Comparison of ENCODE assay signal across 25 cellular contexts in genomic region chr3:137097852-137098251, GRCh38.
DNase-seq lines count a peak whose midpoint lies in the region; ATAC-seq and TF ChIP-seq lines count a peak whose summit lies in the region.
"Had no signal": no experiment of that assay in that cellular context is flagged by ENCODE, and none has a peak within 500 bp of the region (broad histone marks: within the 10 kb centered on the region; RNA-seq: fewer than 3 reads in every experiment).

No MANE protein-coding gene starts in this region.

- H3F3A ChIP-seq in GM23338 (replicated peaks; ENCODE audit: low read depth): no peaks in the 10 kb centered on the region
- H3F3A ChIP-seq in neural progenitor cell (ENCODE audit: low read depth): peaks cover 6% of the 10 kb centered on the region
- no peaks in the 10 kb centered on the region for H3F3A ChIP-seq in PC-3 (ENCODE audit: low read length, unreplicated experiment)

- peaks cover 3% of the 10 kb centered on the region; the same call in 2 of the 3 replicates for H3K9me3 Mint-ChIP-seq in GM23338
- H3K9me3 Mint-ChIP-seq in WTC11: peaks cover 9% of the 10 kb centered on the region
- H3K9me3 Mint-ChIP-seq in endothelial cell (ENCODE audit: unreplicated experiment): no peaks in the 10 kb centered on the region
- H3K9me3 Mint-ChIP-seq in neural progenitor cell: no peaks in the 10 kb centered on the region
- H3K9me3 Mint-ChIP-seq: CD14-positive monocyte had no signal

- H3K9me3 ChIP-seq in neural progenitor cell (ENCODE audit: low read depth) (no peaks in the 10 kb centered on the region), aorta (ENCODE audit: control insufficient read depth, low read length) (no peaks in the 10 kb centered on the region), PC-3 (ENCODE audit: low read length) (no peaks in the 10 kb centered on the region), heart right ventricle (peaks cover 0 to 5% (median 0%) of the 10 kb centered on the region in 11 donors)
- H3K9me3 ChIP-seq: BE2C, BLaER1 had no signal

- peak overlapping the region; percentile 77 for H2AFZ ChIP-seq in GM23338
- H2AFZ ChIP-seq in neural progenitor cell (replicated peaks): peak overlapping the region; percentile 97
- H2AFZ ChIP-seq in PC-3 (ENCODE audit: low read length): no peak overlapping the region

- H3K4me3 Mint-ChIP-seq in GM23338 (no peak overlapping the region), WTC11 (no peak overlapping the region), endothelial cell (ENCODE audit: unreplicated experiment) (no peak overlapping the region), neural progenitor cell (no peak overlapping the region)
- H3K4me3 Mint-ChIP-seq: CD14-positive monocyte; CD4-positive, CD25-positive, alpha-beta regulatory T cell; CD8-positive, alpha-beta memory T cell had no signal

- H3K79me2 ChIP-seq in GM23338 (replicated peaks; ENCODE audit: insufficient read depth) (no peaks in the 10 kb centered on the region), neural progenitor cell (ENCODE audit: low read depth) (no peaks in the 10 kb centered on the region), PC-3 (ENCODE audit: low read length) (no peaks in the 10 kb centered on the region)

- H3K27me3 ChIP-seq in GM23338 (ENCODE audit: insufficient read depth) (no peaks in the 10 kb centered on the region), neural progenitor cell (no peaks in the 10 kb centered on the region), aorta (ENCODE audit: control insufficient read depth in 1 of 2, insufficient read depth in 2 of 2, low read length in 1 of 2) (no peaks in the 10 kb centered on the region), PC-3 (ENCODE audit: low read length) (peaks cover 20% of the 10 kb centered on the region), heart right ventricle (peaks cover 0 to 16% (median 10%) of the 10 kb centered on the region in 7 donors)
- H3K27me3 ChIP-seq: BLaER1 had no signal

- no peak for DNase-seq in GM23338 (ENCODE audit: low spot score)
- DNase-seq in WTC11 (ENCODE audit: low spot score): no peak
- DNase-seq in endothelial cell (ENCODE audit: low spot score): no peak
- DNase-seq in neural progenitor cell (ENCODE audit: low spot score): peak; percentile 32
- DNase-seq in aorta: no peak
- no peak for DNase-seq in PC-3
- no peak for DNase-seq in heart right ventricle
- DNase-seq: 8988T; ACHN; BE2C; C1 segment of cervical spinal cord; CD4-positive, alpha-beta memory T cell; CD4-positive, CD25-positive, alpha-beta regulatory T cell; CD8-positive, alpha-beta memory T cell; COR-L47; DMS 273 treated with DMSO at 0.1 percent for 48 hours; DMS153; DMS53; DMS79; DND-41; EL; GDM1 had no signal

- H3K9me2 ChIP-seq in GM23338 (ENCODE audit: insufficient read depth): no peaks in the 10 kb centered on the region
- H3K9me2 ChIP-seq in PC-3 (replicated peaks; ENCODE audit: low read length): no peaks in the 10 kb centered on the region

- peak overlapping the region; percentile 32 for H3K27ac Mint-ChIP-seq in GM23338
- H3K27ac Mint-ChIP-seq in WTC11: no peak overlapping the region
- H3K27ac Mint-ChIP-seq in endothelial cell (ENCODE audit: unreplicated experiment): peak overlapping the region; percentile 42
- H3K27ac Mint-ChIP-seq in neural progenitor cell: peak overlapping the region; percentile 17
- H3K27ac Mint-ChIP-seq: CD4-positive, alpha-beta memory T cell; CD8-positive, alpha-beta memory T cell had no signal

- H3K36me3 Mint-ChIP-seq in GM23338 (ENCODE audit: low read depth) (no peaks in the 10 kb centered on the region), WTC11 (peaks cover 5% of the 10 kb centered on the region; the same call in 1 of the 2 replicates), endothelial cell (ENCODE audit: low read depth, unreplicated experiment) (no peaks in the 10 kb centered on the region), neural progenitor cell (no peaks in the 10 kb centered on the region)
- H3K36me3 Mint-ChIP-seq: CD14-positive monocyte; CD4-positive, alpha-beta memory T cell; CD4-positive, CD25-positive, alpha-beta regulatory T cell; CD8-positive, alpha-beta memory T cell had no signal

- H3K4me1 ChIP-seq in GM23338 (ENCODE audit: insufficient read depth) (peaks cover 12% of the 10 kb centered on the region), neural progenitor cell (peaks cover 25% of the 10 kb centered on the region), aorta (ENCODE audit: control insufficient read depth in 1 of 2, insufficient read depth in 2 of 2, low read length in 2 of 2) (no peaks in the 10 kb centered on the region), PC-3 (ENCODE audit: insufficient read depth, low read length) (no peaks in the 10 kb centered on the region), heart right ventricle (peaks cover 0 to 2% (median 0%) of the 10 kb centered on the region in 9 donors)
- H3K4me1 ChIP-seq: BE2C had no signal

- H3K4me3 ChIP-seq in GM23338 (no peak overlapping the region), neural progenitor cell (no peak overlapping the region), aorta (ENCODE audit: low read length in 2 of 2) (no peak overlapping the region), PC-3 (ENCODE audit: low read length) (no peak overlapping the region), heart right ventricle (no peak overlapping the region)
- H3K4me3 ChIP-seq: BLaER1, GM12878 had no signal

- WGBS in aorta, 2 donors: 62 to 74% methylated on average over 5 of the region's 5 CpGs
- 79 to 86% methylated on average over 5 of the region's 5 CpGs for WGBS in heart right ventricle, 2 donors

- intact Hi-C loops in aorta (cut with DNase I) (no loop called here), PC-3 (cut with micrococcal nuclease) (no loop called here), heart right ventricle (cut with DNase I) (no loop called here)

- H3K4me1 Mint-ChIP-seq in GM23338 (peaks cover 14% of the 10 kb centered on the region), WTC11 (peaks cover 18% of the 10 kb centered on the region), endothelial cell (ENCODE audit: unreplicated experiment) (peaks cover 27% of the 10 kb centered on the region), neural progenitor cell (no peaks in the 10 kb centered on the region)
- H3K4me1 Mint-ChIP-seq: CD14-positive monocyte; CD4-positive, alpha-beta memory T cell; CD4-positive, CD25-positive, alpha-beta regulatory T cell; CD8-positive, alpha-beta memory T cell had no signal

- no peak overlapping the region for H3K4me2 ChIP-seq in GM23338
- peak overlapping the region; percentile 31 for H3K4me2 ChIP-seq in neural progenitor cell
- no peak overlapping the region for H3K4me2 ChIP-seq in PC-3 (ENCODE audit: low read length)
- H3K4me2 ChIP-seq: BLaER1 had no signal

- BruUV-seq in PC-3 (replicated peaks; lab: Mats Ljungman, UMichigan): no TSS peak

- CTCF ChIA-PET in WTC11 (lab: Charles Lee): interaction anchor here (0.8 to 2.7 kb wide), 4 partner anchors 8 to 695 kb away, joined by 3 to 14 read pairs (median 9); no protein-coding TSS in a partner anchor
- CTCF ChIA-PET in PC-3 (lab: Charles Lee): no interaction called here

- POLR2A ChIA-PET in WTC11 (lab: Charles Lee): no interaction called here
- POLR2A ChIA-PET in PC-3 (lab: Charles Lee; ENCODE audit: unreplicated experiment): no interaction called here

- H3K27me3 Mint-ChIP-seq in GM23338 (ENCODE audit: insufficient read depth, low read depth, poor library complexity): peaks cover 4% of the 10 kb centered on the region
- no peaks in the 10 kb centered on the region for H3K27me3 Mint-ChIP-seq in WTC11 (ENCODE audit: low read depth)
- peaks cover 2% of the 10 kb centered on the region for H3K27me3 Mint-ChIP-seq in endothelial cell (ENCODE audit: unreplicated experiment)
- H3K27me3 Mint-ChIP-seq in neural progenitor cell (ENCODE audit: insufficient read depth, low read depth): peaks cover 12% of the 10 kb centered on the region

- H4K20me1 ChIP-seq in GM23338 (replicated peaks; ENCODE audit: insufficient read depth): no peaks in the 10 kb centered on the region
- H4K20me1 ChIP-seq in neural progenitor cell (ENCODE audit: low read depth): no peaks in the 10 kb centered on the region
- H4K20me1 ChIP-seq in PC-3 (ENCODE audit: low read length): no peaks in the 10 kb centered on the region
- H4K20me1 ChIP-seq: BLaER1 had no signal

- H3K9ac ChIP-seq in neural progenitor cell (no peak overlapping the region), PC-3 (ENCODE audit: low read length) (no peak overlapping the region)
- H3K9ac ChIP-seq: BLaER1 had no signal

- H3K27ac ChIP-seq in GM23338 (ENCODE audit: low read depth) (no peak overlapping the region), neural progenitor cell (no peak overlapping the region), aorta (ENCODE audit: low read depth in 1 of 2, low read length in 2 of 2) (no peak overlapping the region), PC-3 (ENCODE audit: low read length) (no peak overlapping the region), heart right ventricle (no peak overlapping the region)
- H3K27ac ChIP-seq: BLaER1 had no signal

- TF ChIP-seq CTCF in GM23338 (conservative IDR thresholded peaks at IDR 0.05; ENCODE audit: low read depth in 2 of 2) (0 out of 4 replicates have a peak, but pooled peaks of 1 of the 2 experiments have one; percentile 12), WTC11 (IDR thresholded peaks at IDR 0.05) (no peak), endothelial cell (IDR thresholded peaks at IDR 0.05; ENCODE audit: unreplicated experiment) (no peak), neural progenitor cell (IDR thresholded peaks at IDR 0.05) (no peak), PC-3 (conservative IDR thresholded peaks at IDR 0.05; ENCODE audit: low read depth, low read length) (no peak), heart right ventricle (IDR thresholded peaks at IDR 0.05) (no peak)

- ATAC-seq in GM23338 (no peak), WTC11 (peak; percentile 53; the same call in 1 of the 2 replicates), aorta (ENCODE audit: low FRiP score) (no peak), PC-3 (no peak), heart right ventricle (no peak)
- ATAC-seq: GM12878 had no signal

- H3K36me3 ChIP-seq in GM23338 (ENCODE audit: insufficient read depth): no peaks in the 10 kb centered on the region
- H3K36me3 ChIP-seq in neural progenitor cell: no peaks in the 10 kb centered on the region
- H3K36me3 ChIP-seq in aorta (ENCODE audit: control insufficient read depth in 1 of 2, insufficient read depth in 2 of 2, low read length in 1 of 2): no peaks in the 10 kb centered on the region
- no peaks in the 10 kb centered on the region for H3K36me3 ChIP-seq in PC-3 (ENCODE audit: low read depth, low read length)
- H3K36me3 ChIP-seq in heart right ventricle: no peaks in the 10 kb centered on the region
- H3K36me3 ChIP-seq: BE2C, BLaER1 had no signal

TF ChIP-seq in GM23338, 12 proteins besides CTCF, POLR2A, EP300 and RAD21 (continues in another document):
- no peak for TF ChIP-seq ZNF114 (CRISPR knock-in tag; IDR thresholded peaks at IDR 0.05)
- no peak for TF ChIP-seq ZNF331 (CRISPR knock-in tag; IDR thresholded peaks at IDR 0.05; ENCODE audit: low read depth)
- TF ChIP-seq NANOG (IDR thresholded peaks at IDR 0.05; ENCODE audit: borderline replicate concordance): no peak
- no peak for TF ChIP-seq POLR2AphosphoS5 (IDR thresholded peaks at IDR 0.05; ENCODE audit: low read depth)
